ENCODE assay signal across 36 cellular contexts in the genomic region with DNA sequence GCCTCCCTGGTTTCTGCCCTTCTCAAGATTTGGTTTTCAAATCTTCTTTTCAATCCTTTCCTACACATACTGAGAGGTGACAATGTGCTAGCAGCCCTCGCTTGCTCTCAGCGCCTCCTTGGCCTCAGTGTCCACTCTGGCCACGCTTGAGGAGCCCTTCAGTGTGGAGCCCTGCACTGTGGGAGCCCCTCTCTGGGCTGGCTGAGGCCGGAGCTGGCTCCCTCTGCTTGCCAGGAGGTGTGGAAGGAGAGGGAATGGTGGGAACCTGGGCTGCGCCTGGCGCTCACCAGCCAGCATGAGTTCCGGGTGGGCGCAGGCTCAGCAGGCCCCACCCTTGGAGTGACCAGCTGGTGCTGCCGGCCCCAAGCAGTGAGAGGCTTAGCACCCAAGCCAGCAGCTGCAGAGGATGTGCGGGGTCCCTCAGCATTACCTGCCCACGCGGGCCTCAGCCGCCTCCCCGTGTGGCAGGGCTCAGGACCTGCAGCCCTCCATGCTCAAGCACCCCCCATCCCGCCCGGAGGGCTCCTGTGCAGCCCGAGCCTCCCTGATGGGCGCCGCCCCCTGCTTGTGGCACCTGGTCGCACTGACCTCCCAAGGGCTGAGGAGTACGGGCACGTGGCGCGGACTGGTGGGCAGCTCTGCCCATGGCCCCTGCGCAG.
"Had no signal": no experiment of that assay in that cellular context is flagged by ENCODE, and none has a peak within 500 bp of the region (broad histone marks: within the 10 kb centered on the region; RNA-seq: fewer than 3 reads in every experiment).

No MANE protein-coding gene starts in this region.

- H3K4me1 Mint-ChIP-seq: activated B cell treated with CpG ODN at 0.5 μM for 24 hours; activated CD4-positive, alpha-beta memory T cell treated with anti-CD3 and anti-CD28 coated beads, Interleukin-2, amount 10 ng/mL, durations not matched to agents 7 days and 5 days; activated CD8-positive, alpha-beta memory T cell treated with anti-CD3 and anti-CD28 coated beads, Interleukin-2, amount 10 ng/mL, durations not matched to agents 7 days and 5 days; activated naive CD4-positive, alpha-beta T cell treated with anti-CD3 and anti-CD28 coated beads, Interleukin-2, amount 10 ng/mL, durations not matched to agents 7 days and 5 days; activated naive CD8-positive, alpha-beta T cell treated with anti-CD3 and anti-CD28 coated beads, Interleukin-2, amount 10 ng/mL, durations not matched to agents 7 days and 5 days had no signal

- H3K4me3 ChIP-seq: adrenal gland, K562, Peyer's patch had no signal

- H3K36me3 Mint-ChIP-seq: activated CD8-positive, alpha-beta memory T cell treated with anti-CD3 and anti-CD28 coated beads, Interleukin-2, amount 10 ng/mL, durations not matched to agents 7 days and 5 days; activated naive CD4-positive, alpha-beta T cell treated with anti-CD3 and anti-CD28 coated beads, Interleukin-2, amount 10 ng/mL, durations not matched to agents 7 days and 5 days; activated naive CD8-positive, alpha-beta T cell treated with anti-CD3 and anti-CD28 coated beads, Interleukin-2, amount 10 ng/mL, durations not matched to agents 7 days and 5 days had no signal

- H3K27me3 Mint-ChIP-seq: activated B cell treated with CpG ODN at 0.5 μM for 24 hours; activated CD4-positive, alpha-beta memory T cell treated with anti-CD3 and anti-CD28 coated beads, Interleukin-2, amount 10 ng/mL, durations not matched to agents 7 days and 5 days; activated CD8-positive, alpha-beta memory T cell treated with anti-CD3 and anti-CD28 coated beads, Interleukin-2, amount 10 ng/mL, durations not matched to agents 7 days and 5 days; activated naive CD4-positive, alpha-beta T cell treated with anti-CD3 and anti-CD28 coated beads, Interleukin-2, amount 10 ng/mL, durations not matched to agents 7 days and 5 days; activated naive CD8-positive, alpha-beta T cell treated with anti-CD3 and anti-CD28 coated beads, Interleukin-2, amount 10 ng/mL, durations not matched to agents 7 days and 5 days had no signal

- FAIRE-seq: K562 had no signal

- H3K9me3 ChIP-seq: adrenal gland, Peyer's patch had no signal

- H3K9me3 Mint-ChIP-seq: activated B cell treated with CpG ODN at 0.5 μM for 24 hours; activated CD4-positive, alpha-beta memory T cell treated with anti-CD3 and anti-CD28 coated beads, Interleukin-2, amount 10 ng/mL, durations not matched to agents 7 days and 5 days; activated naive CD8-positive, alpha-beta T cell treated with anti-CD3 and anti-CD28 coated beads, Interleukin-2, amount 10 ng/mL, durations not matched to agents 7 days and 5 days had no signal

- H3K27me3 ChIP-seq: adrenal gland, brain microvascular endothelial cell, Peyer's patch had no signal

- H3K27ac Mint-ChIP-seq: activated B cell treated with CpG ODN at 0.5 μM for 24 hours; activated CD4-positive, alpha-beta memory T cell treated with anti-CD3 and anti-CD28 coated beads, Interleukin-2, amount 10 ng/mL, durations not matched to agents 7 days and 5 days; activated CD8-positive, alpha-beta memory T cell treated with anti-CD3 and anti-CD28 coated beads, Interleukin-2, amount 10 ng/mL, durations not matched to agents 7 days and 5 days; activated naive CD4-positive, alpha-beta T cell treated with anti-CD3 and anti-CD28 coated beads, Interleukin-2, amount 10 ng/mL, durations not matched to agents 7 days and 5 days; activated naive CD8-positive, alpha-beta T cell treated with anti-CD3 and anti-CD28 coated beads, Interleukin-2, amount 10 ng/mL, durations not matched to agents 7 days and 5 days had no signal

- DNase-seq: activated B cell treated with CpG ODN at 0.5 μM for 24 hours; activated CD4-positive, alpha-beta memory T cell treated with anti-CD3 and anti-CD28 coated beads, Interleukin-2, amount 10 ng/mL, durations not matched to agents 7 days and 5 days; activated CD4-positive, alpha-beta T cell treated with anti-CD3 and anti-CD28 coated beads for 1 hour; activated CD4-positive, alpha-beta T cell treated with anti-CD3 and anti-CD28 coated beads for 48 hours; activated CD8-positive, alpha-beta memory T cell treated with anti-CD3 and anti-CD28 coated beads for 24 hours; activated CD8-positive, alpha-beta memory T cell treated with anti-CD3 and anti-CD28 coated beads, Interleukin-2, amount 10 ng/mL, durations not matched to agents 7 days and 5 days; activated CD8-positive, alpha-beta memory T cell treated with anti-CD3 and anti-CD28 coated beads, Interleukin-2, amount 50 U/mL, for 48 hours; activated effector memory CD4-positive, alpha-beta T cell treated with Interleukin-2 at 50 U/mL for 16 hours; activated naive CD4-positive, alpha-beta T cell treated with anti-CD3 and anti-CD28 coated beads, Interleukin-2, amount 10 ng/mL, durations not matched to agents 7 days and 5 days; activated naive CD8-positive, alpha-beta T cell treated with anti-CD3 and anti-CD28 coated beads, Interleukin-2, amount 10 ng/mL, durations not matched to agents 7 days and 5 days; activated T-cell treated with anti-CD3 and anti-CD28 coated beads, Interleukin-2, amount 50 U/mL, for 48 hours; adrenal gland; brain microvascular endothelial cell; IMR-90; NCI-H1092 treated with DMSO at 0.1 percent for 48 hours; NCI-H1417; NCI-H146; NCI-H187; NCI-H2029 treated with DMSO at 0.1 percent for 48 hours; NCI-H2107; NCI-H2171; NCI-H510A; NCI-H526; NCI-H748 treated with DMSO at 0.1 percent for 48 hours; NK-92 treated with Interleukin-12 subunit alpha and Interleukin-12 subunit beta, amount 100 ng/mL, for 24 hours; PC-3; Peyer's patch; RPMI8226; SIG-M5; T-helper 1 cell; T-helper 2 cell; T-helper 9 cell had no signal

- H3K4me1 ChIP-seq: adrenal gland, Peyer's patch had no signal

- H3K27ac ChIP-seq: adrenal gland, brain microvascular endothelial cell, Peyer's patch, VCaP had no signal

- H3K4me3 Mint-ChIP-seq: activated B cell treated with CpG ODN at 0.5 μM for 24 hours; activated CD4-positive, alpha-beta memory T cell treated with anti-CD3 and anti-CD28 coated beads, Interleukin-2, amount 10 ng/mL, durations not matched to agents 7 days and 5 days; activated CD8-positive, alpha-beta memory T cell treated with anti-CD3 and anti-CD28 coated beads, Interleukin-2, amount 10 ng/mL, durations not matched to agents 7 days and 5 days; activated naive CD4-positive, alpha-beta T cell treated with anti-CD3 and anti-CD28 coated beads, Interleukin-2, amount 10 ng/mL, durations not matched to agents 7 days and 5 days; activated naive CD8-positive, alpha-beta T cell treated with anti-CD3 and anti-CD28 coated beads, Interleukin-2, amount 10 ng/mL, durations not matched to agents 7 days and 5 days had no signal

- H3K36me3 ChIP-seq: adrenal gland, brain microvascular endothelial cell, Peyer's patch had no signal

- ATAC-seq: activated CD8-positive, alpha-beta memory T cell treated with anti-CD3 and anti-CD28 coated beads, Interleukin-2, amount 10 ng/mL, durations not matched to agents 7 days and 5 days; K562; PC-3; Right ventricle myocardium inferior; SK-N-SH treated with all-trans-retinoic acid at 6 μM for 48 hours had no signal
